10 cellular contexts compared by ENCODE assay signal in the genomic region with DNA sequence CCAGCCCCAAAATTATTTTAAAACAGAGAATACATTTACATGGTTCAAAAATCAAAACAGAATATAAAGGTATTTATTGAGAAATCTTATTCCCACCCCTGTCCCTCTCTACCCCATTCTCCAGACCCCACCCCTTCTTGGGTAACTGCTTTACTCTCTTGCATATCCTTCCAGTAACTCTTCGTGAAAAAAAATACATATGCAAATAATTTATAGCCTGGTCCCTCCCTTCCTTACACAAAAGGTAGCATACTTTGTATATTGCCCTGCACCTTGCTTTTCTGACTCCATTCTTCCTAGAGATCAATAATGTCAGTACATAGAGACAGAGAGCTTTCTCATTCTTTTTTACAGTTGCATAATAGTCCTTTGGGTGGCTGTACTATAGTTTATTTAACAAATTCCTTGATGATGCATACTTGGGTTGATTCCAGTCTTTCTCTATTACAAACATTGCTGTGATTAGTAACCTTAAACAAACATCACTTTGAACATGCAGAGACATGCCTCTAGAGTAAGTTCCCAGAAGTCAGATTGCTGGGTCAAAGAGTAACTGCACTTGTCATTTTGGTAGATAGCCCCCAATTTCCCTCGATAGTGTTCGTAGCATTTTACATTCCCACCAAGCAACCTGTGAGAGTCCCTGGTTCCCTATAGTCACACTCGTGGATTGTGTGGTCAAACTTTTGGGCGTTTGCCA. TPM values are rescaled to one million over a fixed set of nuclear protein-coding genes. Genes with fewer than 3 reads are reported as not detected.
A peak's percentile ranks its signal among the peaks of the same experiment; 100 is the strongest.
DNase-seq lines count a peak whose midpoint lies in the region; ATAC-seq and TF ChIP-seq lines count a peak whose summit lies in the region.
"Had no signal": no experiment of that assay in that cellular context is flagged by ENCODE, and none has a peak within 500 bp of the region (broad histone marks: within the 10 kb centered on the region; RNA-seq: fewer than 3 reads in every experiment).

No MANE protein-coding gene starts in this region.

- no peak for TF ChIP-seq CTCF in thoracic aorta (IDR thresholded peaks at IDR 0.05)

- intact Hi-C loops in posterior cingulate gyrus (cut with DNase I): no loop called here

- H3K4me1 ChIP-seq in thoracic aorta (ENCODE audit: control insufficient read depth in 1 of 2, low read depth in 2 of 2): peaks cover 33 to 94% of the 10 kb centered on the region in 2 donors

- no peaks in the 10 kb centered on the region for H3K9me3 ChIP-seq in thoracic aorta

- peak overlapping the region; percentile 96 to 97 for H3K27ac ChIP-seq in thoracic aorta

- peak; percentile 25 for DNase-seq in NCI-H2171 treated with DMSO at 0.1 percent for 48 hours (lab: John Stamatoyannopoulos, UW)
- no peak for DNase-seq in NCI-H2171 (lab: John Stamatoyannopoulos, UW)
- DNase-seq in T1000 (lab: John Stamatoyannopoulos, UW): peak; percentile 19
- DNase-seq in glomerular endothelial cell (ENCODE audit: extremely low read depth, low read depth, low spot score): peak; percentile 81
- DNase-seq in thoracic aorta (ENCODE audit: low spot score): no peak
- no peak for DNase-seq in inferior parietal cortex (ENCODE audit: extremely low spot score)
- no peak for DNase-seq in posterior cingulate gyrus
- DNase-seq: activated B cell treated with CpG ODN at 0.5 μM for 24 hours, naive B cell had no signal

- no peaks in the 10 kb centered on the region for H3K27me3 ChIP-seq in thoracic aorta (replicated peaks; ENCODE audit: insufficient read depth)

- H3K36me3 ChIP-seq in thoracic aorta: peaks cover 52% of the 10 kb centered on the region

- no peak overlapping the region for H3K4me3 ChIP-seq in thoracic aorta

- ATAC-seq in thoracic aorta (ENCODE audit: insufficient number of reproducible peaks, low FRiP score, low read depth) (peak; percentile 37), HG03097 (IDR thresholded peaks at IDR 0.05; ENCODE audit: low FRiP score, unreplicated experiment) (no peak)

RNA-seq across cellular contexts. Expression of gene STOM, which starts 47.9 kb away (rescaled TPM):
- total RNA-seq in glomerular endothelial cell (109 and 118 TPM in 2 replicates), thoracic aorta (100 to 1,000 TPM; 177 to 344 TPM)

RNA-seq across cellular contexts. Expression of gene GSN, which starts 54.2 kb away (rescaled TPM):
- total RNA-seq in glomerular endothelial cell: 243 and 255 TPM in 2 replicates
- total RNA-seq in thoracic aorta: 1,000 to 10,000 TPM; 3,187 to 4,234 TPM

Comparison
In these comparisons a context has a peak if more than half of its experiments do, and no peak if none do; other contexts are left out.
1. DNase-seq: peak in NCI-H2171 treated with DMSO at 0.1 percent for 48 hours (single experiment), T1000 (single experiment) and glomerular endothelial cell (single experiment); none in NCI-H2171 (single experiment), thoracic aorta (single experiment), inferior parietal cortex (single experiment) and posterior cingulate gyrus (0 of 10).
2. RNA of gene GSN, which starts 54.2 kb away (total RNA-seq): 3,187 to 4,234 TPM in thoracic aorta; 243 to 255 TPM in glomerular endothelial cell; every median in the first group is over 10 times any median in the second.